13 cellular contexts compared by ENCODE assay signal in genomic region chr1:164803366-164803765, GRCh38.
DNase-seq lines count a peak whose midpoint lies in the region; ATAC-seq and TF ChIP-seq lines count a peak whose summit lies in the region.
"Had no signal": no experiment of that assay in that cellular context is flagged by ENCODE, and none has a peak within 500 bp of the region (broad histone marks: within the 10 kb centered on the region; RNA-seq: fewer than 3 reads in every experiment).

No MANE protein-coding gene starts in this region.

- no peaks in the 10 kb centered on the region for H3K27me3 ChIP-seq in aorta (ENCODE audit: control insufficient read depth in 1 of 2, insufficient read depth in 2 of 2, low read length in 1 of 2)

- DNase-seq in astrocyte of the cerebellum (ENCODE audit: low read depth), result peak; percentile 56
- peak; percentile 26 for DNase-seq in kidney glomerular epithelial cell (lab: John Stamatoyannopoulos, UW)
- no peak for DNase-seq in aorta
- DNase-seq in head of caudate nucleus, result no peak
- DNase-seq in hippocampal formation (lab: John Stamatoyannopoulos, UW), result no peak
- DNase-seq in OCI-M2 (lab: John Stamatoyannopoulos, UW; ENCODE audit: unreplicated experiment), result no peak
- DNase-seq: activated effector memory CD4-positive, alpha-beta T cell treated with Interleukin-2 at 50 U/mL for 16 hours; anterior cingulate cortex; DND-41; NCI-H1417; Right ventricle myocardium superior had no signal

- WGBS in aorta, 2 donors, result 34 to 42% methylated on average over 5 of the region's 5 CpGs

- H3K27ac ChIP-seq in aorta (ENCODE audit: low read depth in 1 of 2, low read length in 2 of 2), result peak overlapping the region; percentile 61 to 70

- peak; percentile 81 for ATAC-seq in HG03442 (IDR thresholded peaks at IDR 0.05; ENCODE audit: unreplicated experiment)
- ATAC-seq in aorta (ENCODE audit: low FRiP score), result no peak
- ATAC-seq: HCT116 had no signal

- no peaks in the 10 kb centered on the region for H3K36me3 ChIP-seq in aorta (ENCODE audit: control insufficient read depth in 1 of 2, insufficient read depth in 2 of 2, low read length in 1 of 2)

- no peak for TF ChIP-seq CTCF in astrocyte of the cerebellum (IDR thresholded peaks at IDR 0.05; ENCODE audit: low read depth, low read length, missing control alignments)

- no peak overlapping the region for H3K4me3 ChIP-seq in astrocyte of the cerebellum (ENCODE audit: low read depth, low read length)
- no peak overlapping the region for H3K4me3 ChIP-seq in aorta (ENCODE audit: low read length in 2 of 2)

- peaks cover 2 to 4% of the 10 kb centered on the region in 2 donors for H3K4me1 ChIP-seq in aorta (ENCODE audit: control insufficient read depth in 1 of 2, insufficient read depth in 2 of 2, low read length in 2 of 2)

- intact Hi-C loops in aorta (cut with DNase I) (no loop called here), head of caudate nucleus (cut with DNase I) (no loop called here)

- in situ Hi-C loops in astrocyte of the cerebellum (cut with HindIII; ENCODE audit: low sequenced_read_pairs), result no loop called here

- H3K9me3 ChIP-seq in aorta (ENCODE audit: control insufficient read depth, low read length), result no peaks in the 10 kb centered on the region

Comparison
In these comparisons a context has a peak if more than half of its experiments do, and no peak if none do; other contexts are left out.
1. DNase-seq: peak in astrocyte of the cerebellum (single experiment) and kidney glomerular epithelial cell (single experiment); none in aorta (0 of 2), head of caudate nucleus (0 of 42), hippocampal formation (0 of 2) and OCI-M2 (single experiment).